ENCODE assay signal across 19 cellular contexts in the genomic region with DNA sequence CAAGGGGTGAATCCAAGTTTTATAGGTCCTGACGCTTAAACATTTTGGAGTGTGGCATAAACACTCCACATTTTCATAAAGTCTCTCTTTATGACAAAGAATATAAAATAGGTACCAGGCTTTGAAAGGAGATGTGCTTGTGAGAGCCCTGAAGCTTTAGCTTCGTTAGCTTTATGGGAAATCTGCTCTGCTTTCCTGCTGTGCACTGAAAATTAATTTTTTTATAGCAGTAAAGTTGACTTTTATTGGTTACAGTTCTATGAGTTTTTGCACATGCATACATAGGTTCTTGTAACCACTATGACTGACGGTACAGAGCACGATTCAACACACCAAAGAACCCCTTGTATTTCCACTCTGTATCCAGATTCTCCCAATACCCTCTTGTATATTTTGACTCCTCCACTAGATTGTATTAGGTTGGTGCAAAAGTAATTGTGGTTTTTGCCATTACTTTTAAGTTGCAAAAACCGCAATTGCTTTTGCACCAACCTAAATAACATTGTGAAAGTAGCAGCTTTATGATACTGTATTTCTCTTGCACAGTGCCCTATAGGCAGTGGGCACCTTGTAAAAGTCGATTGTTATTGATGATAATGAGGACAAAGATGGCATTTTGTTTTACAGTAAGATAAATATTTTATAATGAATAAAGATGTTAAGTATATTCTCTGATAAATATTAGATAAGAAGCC.
DNase-seq lines count a peak whose midpoint lies in the region; ATAC-seq and TF ChIP-seq lines count a peak whose summit lies in the region.
"Had no signal": no experiment of that assay in that cellular context is flagged by ENCODE, and none has a peak within 500 bp of the region (broad histone marks: within the 10 kb centered on the region; RNA-seq: fewer than 3 reads in every experiment).

No MANE protein-coding gene starts in this region.

- peak overlapping the region; percentile 59 for H3K4me2 ChIP-seq in KMS-11
- H3K4me2 ChIP-seq in neural progenitor cell: no peak overlapping the region
- H3K4me2 ChIP-seq: A549; BLaER1 treated with 17β-estradiol and CSF1 and Interleukin-3, amounts not matched to agents 10 nM and 100 nM had no signal

- no peaks in the 10 kb centered on the region for H3K36me3 Mint-ChIP-seq in neural progenitor cell
- H3K36me3 Mint-ChIP-seq: CD8-positive, alpha-beta T cell had no signal

- no peaks in the 10 kb centered on the region for H3K27me3 ChIP-seq in KMS-11 (ENCODE audit: insufficient read depth, low read depth)
- H3K27me3 ChIP-seq in neural progenitor cell: no peaks in the 10 kb centered on the region
- H3K27me3 ChIP-seq: BLaER1 treated with 17β-estradiol and CSF1 and Interleukin-3, amounts not matched to agents 10 nM and 100 nM had no signal

- CTCF ChIA-PET in HEK293 (lab: Yijun Ruan, JAX): no interaction called here

- H4K20me1 ChIP-seq in KMS-11 (ENCODE audit: insufficient read depth) (no peaks in the 10 kb centered on the region), neural progenitor cell (ENCODE audit: low read depth) (no peaks in the 10 kb centered on the region)
- H4K20me1 ChIP-seq: BLaER1 treated with 17β-estradiol and CSF1 and Interleukin-3, amounts not matched to agents 10 nM and 100 nM had no signal

- H3K27me3 Mint-ChIP-seq in neural progenitor cell (ENCODE audit: insufficient read depth, low read depth): peaks cover 2% of the 10 kb centered on the region
- H3K27me3 Mint-ChIP-seq: B cell had no signal

- TF ChIP-seq CTCF in HEK293 (tag by site-specific recombination; IDR thresholded peaks at IDR 0.05): no peak
- TF ChIP-seq CTCF in KMS-11 (conservative IDR thresholded peaks at IDR 0.05; ENCODE audit: low read depth, low read length): no peak
- no peak for TF ChIP-seq CTCF in neural progenitor cell (IDR thresholded peaks at IDR 0.05)

- no peak overlapping the region for H3K27ac Mint-ChIP-seq in neural progenitor cell
- H3K27ac Mint-ChIP-seq: B cell; CD4-positive, alpha-beta T cell; CD8-positive, alpha-beta T cell had no signal

- DNase-seq in SK-N-MC (ENCODE audit: low read depth, low spot score) (peak; percentile 34), neural progenitor cell (ENCODE audit: low spot score) (no peak), T1000 (lab: John Stamatoyannopoulos, UW) (no peak)
- DNase-seq in activated naive CD4-positive, alpha-beta T cell (lab: John Stamatoyannopoulos, UW): no peak
- DNase-seq: AML-193; Caco-2; Calu3; CD4-positive, alpha-beta T cell; CD8-positive, alpha-beta T cell; DMS79 treated with DMSO at 0.1 percent for 48 hours; GF-D8 had no signal

- H3K27ac ChIP-seq in HEK293 (ENCODE audit: extremely low read depth, low read depth, low read length): no peak overlapping the region
- no peak overlapping the region for H3K27ac ChIP-seq in KMS-11
- H3K27ac ChIP-seq in SK-N-MC: no peak overlapping the region
- H3K27ac ChIP-seq in neural progenitor cell: no peak overlapping the region
- H3K27ac ChIP-seq: 22Rv1; A549; BLaER1 treated with 17β-estradiol and CSF1 and Interleukin-3, amounts not matched to agents 10 nM and 100 nM; C4-2B had no signal

- no peaks in the 10 kb centered on the region for H3K9me3 ChIP-seq in HEK293 (ENCODE audit: control insufficient read depth, insufficient read depth, low read depth, low read length)
- H3K9me3 ChIP-seq in SK-N-MC (ENCODE audit: low read depth, low read length): no peaks in the 10 kb centered on the region
- H3K9me3 ChIP-seq in neural progenitor cell (ENCODE audit: low read depth): no peaks in the 10 kb centered on the region
- H3K9me3 ChIP-seq: A549; BLaER1 treated with 17β-estradiol and CSF1 and Interleukin-3, amounts not matched to agents 10 nM and 100 nM; Caco-2 had no signal

- H3K4me3 Mint-ChIP-seq in neural progenitor cell: no peak overlapping the region
- H3K4me3 Mint-ChIP-seq: B cell; CD4-positive, alpha-beta T cell; CD8-positive, alpha-beta T cell had no signal

- H3F3A ChIP-seq in neural progenitor cell (ENCODE audit: low read depth): no peaks in the 10 kb centered on the region

- POLR2A ChIA-PET in HEK293 (lab: Yijun Ruan, JAX): no interaction called here

- H3K79me2 ChIP-seq in KMS-11 (ENCODE audit: insufficient read depth, low read depth) (no peaks in the 10 kb centered on the region), neural progenitor cell (ENCODE audit: low read depth) (no peaks in the 10 kb centered on the region)

- no peak for ATAC-seq in GM21447 (IDR thresholded peaks at IDR 0.05; ENCODE audit: unreplicated experiment)
- ATAC-seq: A549; CD8-positive, alpha-beta T cell had no signal

- H2AFZ ChIP-seq in KMS-11 (ENCODE audit: low read depth) (no peak overlapping the region), neural progenitor cell (replicated peaks) (peak overlapping the region; percentile 14)

- H3K9me3 Mint-ChIP-seq in neural progenitor cell: no peaks in the 10 kb centered on the region
- H3K9me3 Mint-ChIP-seq: CD4-positive, alpha-beta T cell; CD8-positive, alpha-beta T cell had no signal

- H3K4me1 Mint-ChIP-seq in neural progenitor cell: no peaks in the 10 kb centered on the region
- H3K4me1 Mint-ChIP-seq: B cell had no signal

- no peak overlapping the region for H3K4me3 ChIP-seq in HEK293 (ENCODE audit: low read depth, low read length)
- H3K4me3 ChIP-seq in KMS-11 (IDR thresholded peaks at IDR 0.05; ENCODE audit: insufficient read depth, low read depth, low read length): no peak overlapping the region
- no peak overlapping the region for H3K4me3 ChIP-seq in SK-N-MC
- no peak overlapping the region for H3K4me3 ChIP-seq in neural progenitor cell
- H3K4me3 ChIP-seq: A549; BLaER1 treated with 17β-estradiol and CSF1 and Interleukin-3, amounts not matched to agents 10 nM and 100 nM had no signal

- H3K36me3 ChIP-seq in HEK293 (ENCODE audit: control insufficient read depth in 2 of 2, insufficient read depth in 1 of 2, low read length in 2 of 2) (no peaks in the 10 kb centered on the region), KMS-11 (ENCODE audit: insufficient read depth) (no peaks in the 10 kb centered on the region), SK-N-MC (ENCODE audit: insufficient read depth, low read length) (no peaks in the 10 kb centered on the region), neural progenitor cell (no peaks in the 10 kb centered on the region)
- H3K36me3 ChIP-seq: BLaER1 treated with 17β-estradiol and CSF1 and Interleukin-3, amounts not matched to agents 10 nM and 100 nM had no signal

- H3K4me1 ChIP-seq in HEK293 (ENCODE audit: control insufficient read depth, insufficient read depth, low read length): peaks cover 6% of the 10 kb centered on the region; the same call in 1 of the 2 replicates
- H3K4me1 ChIP-seq in KMS-11 (ENCODE audit: low read depth, poor library complexity, severe bottlenecking): peaks cover 77% of the 10 kb centered on the region
- H3K4me1 ChIP-seq in neural progenitor cell: peaks cover 4% of the 10 kb centered on the region
- H3K4me1 ChIP-seq: A549 had no signal

- H3K9ac ChIP-seq in KMS-11 (no peak overlapping the region), SK-N-MC (ENCODE audit: insufficient read length) (no peak overlapping the region), neural progenitor cell (no peak overlapping the region)
- H3K9ac ChIP-seq: BLaER1 treated with 17β-estradiol and CSF1 and Interleukin-3, amounts not matched to agents 10 nM and 100 nM had no signal

TF ChIP-seq in HEK293, 187 proteins besides CTCF, POLR2A, EP300 and RAD21 (continues in another document):
- peak; percentile 56; the same call in 1 of the 2 replicates for TF ChIP-seq ZNF843 (tag by site-specific recombination; IDR thresholded peaks at IDR 0.05)
- TF ChIP-seq, protein P1, sequence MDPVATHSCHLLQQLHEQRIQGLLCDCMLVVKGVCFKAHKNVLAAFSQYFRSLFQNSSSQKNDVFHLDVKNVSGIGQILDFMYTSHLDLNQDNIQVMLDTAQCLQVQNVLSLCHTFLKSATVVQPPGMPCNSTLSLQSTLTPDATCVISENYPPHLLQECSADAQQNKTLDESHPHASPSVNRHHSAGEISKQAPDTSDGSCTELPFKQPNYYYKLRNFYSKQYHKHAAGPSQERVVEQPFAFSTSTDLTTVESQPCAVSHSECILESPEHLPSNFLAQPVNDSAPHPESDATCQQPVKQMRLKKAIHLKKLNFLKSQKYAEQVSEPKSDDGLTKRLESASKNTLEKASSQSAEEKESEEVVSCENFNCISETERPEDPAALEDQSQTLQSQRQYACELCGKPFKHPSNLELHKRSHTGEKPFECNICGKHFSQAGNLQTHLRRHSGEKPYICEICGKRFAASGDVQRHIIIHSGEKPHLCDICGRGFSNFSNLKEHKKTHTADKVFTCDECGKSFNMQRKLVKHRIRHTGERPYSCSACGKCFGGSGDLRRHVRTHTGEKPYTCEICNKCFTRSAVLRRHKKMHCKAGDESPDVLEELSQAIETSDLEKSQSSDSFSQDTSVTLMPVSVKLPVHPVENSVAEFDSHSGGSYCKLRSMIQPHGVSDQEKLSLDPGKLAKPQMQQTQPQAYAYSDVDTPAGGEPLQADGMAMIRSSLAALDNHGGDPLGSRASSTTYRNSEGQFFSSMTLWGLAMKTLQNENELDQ (tag by site-specific recombination; IDR thresholded peaks at IDR 0.05; ENCODE audit: low read depth): no peak
- TF ChIP-seq ZNF560 (tag by site-specific recombination; IDR thresholded peaks at IDR 0.05; ENCODE audit: borderline replicate concordance): no peak
- no peak for TF ChIP-seq ZNF184 (tag by site-specific recombination; IDR thresholded peaks at IDR 0.05)
- TF ChIP-seq, protein P2, sequence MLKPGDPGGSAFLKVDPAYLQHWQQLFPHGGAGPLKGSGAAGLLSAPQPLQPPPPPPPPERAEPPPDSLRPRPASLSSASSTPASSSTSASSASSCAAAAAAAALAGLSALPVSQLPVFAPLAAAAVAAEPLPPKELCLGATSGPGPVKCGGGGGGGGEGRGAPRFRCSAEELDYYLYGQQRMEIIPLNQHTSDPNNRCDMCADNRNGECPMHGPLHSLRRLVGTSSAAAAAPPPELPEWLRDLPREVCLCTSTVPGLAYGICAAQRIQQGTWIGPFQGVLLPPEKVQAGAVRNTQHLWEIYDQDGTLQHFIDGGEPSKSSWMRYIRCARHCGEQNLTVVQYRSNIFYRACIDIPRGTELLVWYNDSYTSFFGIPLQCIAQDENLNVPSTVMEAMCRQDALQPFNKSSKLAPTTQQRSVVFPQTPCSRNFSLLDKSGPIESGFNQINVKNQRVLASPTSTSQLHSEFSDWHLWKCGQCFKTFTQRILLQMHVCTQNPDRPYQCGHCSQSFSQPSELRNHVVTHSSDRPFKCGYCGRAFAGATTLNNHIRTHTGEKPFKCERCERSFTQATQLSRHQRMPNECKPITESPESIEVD (tag by site-specific recombination; IDR thresholded peaks at IDR 0.05): peak; percentile 85
- TF ChIP-seq ZNF530 (tag by site-specific recombination; IDR thresholded peaks at IDR 0.05; ENCODE audit: low read depth): no peak
- TF ChIP-seq ZFP41 (tag by site-specific recombination; IDR thresholded peaks at IDR 0.05; ENCODE audit: borderline replicate concordance): no peak
- TF ChIP-seq ZFHX2 (tag by site-specific recombination; conservative IDR thresholded peaks at IDR 0.05): no peak
- TF ChIP-seq SCRT1 (tag by site-specific recombination; IDR thresholded peaks at IDR 0.05; ENCODE audit: borderline replicate concordance): no peak
- no peak for TF ChIP-seq ZNF473 (tag by site-specific recombination; IDR thresholded peaks at IDR 0.05)
- peak; percentile 58; the same call in 1 of the 2 replicates for TF ChIP-seq ZSCAN30 (tag by site-specific recombination; IDR thresholded peaks at IDR 0.05)
